Comparison of ENCODE assay signal across 11 cellular contexts in genomic region chr17:35774499-35774898, GRCh38. TPM values are rescaled to one million over a fixed set of nuclear protein-coding genes. Genes with fewer than 3 reads are reported as not detected.
DNase-seq lines count a peak whose midpoint lies in the region; ATAC-seq and TF ChIP-seq lines count a peak whose summit lies in the region.
"Had no signal": no experiment of that assay in that cellular context is flagged by ENCODE, and none has a peak within 500 bp of the region (broad histone marks: within the 10 kb centered on the region; RNA-seq: fewer than 3 reads in every experiment).

No MANE protein-coding gene starts in this region.

- H3K4me3 Mint-ChIP-seq in endodermal cell, result no peak overlapping the region
- H3K4me3 Mint-ChIP-seq: naive B cell had no signal

- no peaks in the 10 kb centered on the region for H3K9me3 ChIP-seq in endodermal cell (ENCODE audit: control insufficient read depth, low read length)
- H3K9me3 ChIP-seq in mucosa of descending colon, result no peaks in the 10 kb centered on the region
- H3K9me3 ChIP-seq in thoracic aorta, result no peaks in the 10 kb centered on the region

- no peak overlapping the region for H3K27ac Mint-ChIP-seq in endodermal cell

- peak overlapping the region; percentile 52 for H3K27ac ChIP-seq in endodermal cell (ENCODE audit: low read depth, low read length)
- H3K27ac ChIP-seq in thoracic aorta, result peak overlapping the region; percentile 87 to 94
- H3K27ac ChIP-seq: 22Rv1, KMS-11 had no signal

- H3K27me3 Mint-ChIP-seq in endodermal cell (ENCODE audit: insufficient read depth), result peaks cover 5% of the 10 kb centered on the region

- TF ChIP-seq CTCF in endodermal cell (conservative IDR thresholded peaks at IDR 0.05), result no peak
- no peak for TF ChIP-seq CTCF in mucosa of descending colon (IDR thresholded peaks at IDR 0.05)
- TF ChIP-seq CTCF in thoracic aorta (IDR thresholded peaks at IDR 0.05), result no peak

- H3K9me3 Mint-ChIP-seq in endodermal cell, result no peaks in the 10 kb centered on the region
- H3K9me3 Mint-ChIP-seq: naive B cell had no signal

- WGBS in endodermal cell (ENCODE audit: insufficient coverage in 1 of 2, insufficient read length in 1 of 2), 2 experiments, result 87% methylated on average over 5 of the region's 5 CpGs; no CpG with 5 or more reads in 1 of the 2 experiments

- no peaks in the 10 kb centered on the region for H3K4me1 ChIP-seq in endodermal cell (ENCODE audit: control insufficient read depth, insufficient read depth, low read length)
- H3K4me1 ChIP-seq in mucosa of descending colon (ENCODE audit: low read depth), result peaks cover 28% of the 10 kb centered on the region
- peaks cover 12 to 32% of the 10 kb centered on the region in 2 donors for H3K4me1 ChIP-seq in thoracic aorta (ENCODE audit: control insufficient read depth in 1 of 2, low read depth in 2 of 2)

- H3K36me3 ChIP-seq in endodermal cell (ENCODE audit: control insufficient read depth, insufficient read depth, low read length), result no peaks in the 10 kb centered on the region
- H3K36me3 ChIP-seq in mucosa of descending colon (ENCODE audit: low read depth), result no peaks in the 10 kb centered on the region
- H3K36me3 ChIP-seq in thoracic aorta, result no peaks in the 10 kb centered on the region

- peaks cover 11% of the 10 kb centered on the region for H3K4me1 Mint-ChIP-seq in endodermal cell
- H3K4me1 Mint-ChIP-seq: naive B cell had no signal

- H3K27me3 ChIP-seq in endodermal cell (ENCODE audit: control insufficient read depth, insufficient read depth, low read length, poor library complexity, severe bottlenecking), result no peaks in the 10 kb centered on the region
- no peaks in the 10 kb centered on the region for H3K27me3 ChIP-seq in thoracic aorta (replicated peaks; ENCODE audit: insufficient read depth)

- H3K4me3 ChIP-seq in endodermal cell (ENCODE audit: low read length), result no peak overlapping the region
- H3K4me3 ChIP-seq in mucosa of descending colon, result no peak overlapping the region
- peak overlapping the region; percentile 58 for H3K4me3 ChIP-seq in thoracic aorta

- intact Hi-C loops in mucosa of descending colon (cut with DNase I, micrococcal nuclease), result no loop called here

- H3K36me3 Mint-ChIP-seq in endodermal cell (ENCODE audit: low read depth), result no peaks in the 10 kb centered on the region
- H3K36me3 Mint-ChIP-seq: naive B cell had no signal

- DNase-seq in DMS 273 (lab: John Stamatoyannopoulos, UW; ENCODE audit: unreplicated experiment) (peak; percentile 42), DMS 273 treated with DMSO at 0.1 percent for 48 hours (lab: John Stamatoyannopoulos, UW) (no peak), endodermal cell (peak; percentile 60), mucosa of descending colon (peak; percentile 77 to 82 (median 79)), thoracic aorta (ENCODE audit: low spot score) (peak; percentile 50), 8988T (no peak), NCI-H510A treated with DMSO at 0.1 percent for 48 hours (lab: John Stamatoyannopoulos, UW) (no peak)
- DNase-seq: naive B cell had no signal

- peak; percentile 80 for ATAC-seq in mucosa of descending colon
- ATAC-seq in thoracic aorta (ENCODE audit: insufficient number of reproducible peaks, low FRiP score, low read depth), result peak; percentile 75
- ATAC-seq in HG03342 (IDR thresholded peaks at IDR 0.05; ENCODE audit: unreplicated experiment), result no peak

- no peak overlapping the region for H3K9ac ChIP-seq in endodermal cell (ENCODE audit: extremely low read depth, low read length, poor library complexity, severe bottlenecking)
- H3K9ac ChIP-seq: KMS-11 had no signal

RNA-seq across cellular contexts. Expression of gene C17orf50, which starts 13.8 kb away (rescaled TPM):
- not detected for total RNA-seq in endodermal cell
- not detected for polyA plus RNA-seq in endodermal cell (2013, experiment 1 of 2)
- polyA plus RNA-seq in endodermal cell (2013, experiment 2 of 2), result not detected
- not detected for total RNA-seq in mucosa of descending colon
- total RNA-seq in thoracic aorta, result not detected

RNA-seq across cellular contexts. Expression of gene MMP28, which starts 20.9 kb away (rescaled TPM):
- total RNA-seq in endodermal cell (not detected), mucosa of descending colon (10 to 100 TPM; 31.0 to 82.4 (median 43.7) TPM), thoracic aorta (10 to 100 TPM in 1 of 2 donors, 1 to 10 TPM in 1; 4.8 to 18.5 TPM)
- 1.00 TPM for polyA plus RNA-seq in endodermal cell (2013, experiment 1 of 2)
- 0.75 TPM for polyA plus RNA-seq in endodermal cell (2013, experiment 2 of 2)

RNA-seq across cellular contexts. Expression of gene GAS2L2, which starts 21.5 kb away (rescaled TPM):
- total RNA-seq in endodermal cell, result under 1 TPM in 1 of 2 donors, not detected in 1; 0.09 TPM
- polyA plus RNA-seq in endodermal cell (2013, experiment 1 of 2), result 0.11 TPM
- 0.12 TPM for polyA plus RNA-seq in endodermal cell (2013, experiment 2 of 2)
- total RNA-seq in mucosa of descending colon, result not detected
- total RNA-seq in thoracic aorta, result not detected

RNA-seq across cellular contexts. Expression of gene TAF15, which starts 34.8 kb away (rescaled TPM):
- total RNA-seq in endodermal cell (100 to 1,000 TPM; 230 to 247 TPM), mucosa of descending colon (100 to 1,000 TPM; 131 to 165 (median 159) TPM), thoracic aorta (10 to 100 TPM; 35.7 to 91.1 TPM)
- 213 TPM for polyA plus RNA-seq in endodermal cell (2013, experiment 1 of 2)
- polyA plus RNA-seq in endodermal cell (2013, experiment 2 of 2), result 212 TPM

RNA-seq across cellular contexts. Expression of gene RASL10B, which starts 43.1 kb away (rescaled TPM):
- 10 to 100 TPM; 28.6 to 31.9 TPM for total RNA-seq in endodermal cell
- 15.8 TPM for polyA plus RNA-seq in endodermal cell (2013, experiment 1 of 2)
- polyA plus RNA-seq in endodermal cell (2013, experiment 2 of 2), result 16.5 TPM
- 1 to 10 TPM in 1 of 3 donors, under 1 TPM in 1, not detected in 1; 0.65 to 4.6 TPM for total RNA-seq in mucosa of descending colon
- total RNA-seq in thoracic aorta, result 10 to 100 TPM in 1 of 2 donors, 1 to 10 TPM in 1; 2.4 to 24.1 TPM

Comparison
In these comparisons a context has a peak if more than half of its experiments do, and no peak if none do; other contexts are left out.
1. DNase-seq: peak in DMS 273 (single experiment), endodermal cell (single experiment), mucosa of descending colon (3 of 3) and thoracic aorta (single experiment); none in DMS 273 treated with DMSO at 0.1 percent for 48 hours (single experiment), 8988T (single experiment) and NCI-H510A treated with DMSO at 0.1 percent for 48 hours (single experiment).
2. RNA of gene MMP28, which starts 20.9 kb away (total RNA-seq): 31.0 to 82.4 TPM in mucosa of descending colon and 4.8 to 18.5 TPM in thoracic aorta; not detected in endodermal cell; every median in the first group is over 4 times any median in the second.